ENCODE assay signal across 1 cellular context in the genomic region with DNA sequence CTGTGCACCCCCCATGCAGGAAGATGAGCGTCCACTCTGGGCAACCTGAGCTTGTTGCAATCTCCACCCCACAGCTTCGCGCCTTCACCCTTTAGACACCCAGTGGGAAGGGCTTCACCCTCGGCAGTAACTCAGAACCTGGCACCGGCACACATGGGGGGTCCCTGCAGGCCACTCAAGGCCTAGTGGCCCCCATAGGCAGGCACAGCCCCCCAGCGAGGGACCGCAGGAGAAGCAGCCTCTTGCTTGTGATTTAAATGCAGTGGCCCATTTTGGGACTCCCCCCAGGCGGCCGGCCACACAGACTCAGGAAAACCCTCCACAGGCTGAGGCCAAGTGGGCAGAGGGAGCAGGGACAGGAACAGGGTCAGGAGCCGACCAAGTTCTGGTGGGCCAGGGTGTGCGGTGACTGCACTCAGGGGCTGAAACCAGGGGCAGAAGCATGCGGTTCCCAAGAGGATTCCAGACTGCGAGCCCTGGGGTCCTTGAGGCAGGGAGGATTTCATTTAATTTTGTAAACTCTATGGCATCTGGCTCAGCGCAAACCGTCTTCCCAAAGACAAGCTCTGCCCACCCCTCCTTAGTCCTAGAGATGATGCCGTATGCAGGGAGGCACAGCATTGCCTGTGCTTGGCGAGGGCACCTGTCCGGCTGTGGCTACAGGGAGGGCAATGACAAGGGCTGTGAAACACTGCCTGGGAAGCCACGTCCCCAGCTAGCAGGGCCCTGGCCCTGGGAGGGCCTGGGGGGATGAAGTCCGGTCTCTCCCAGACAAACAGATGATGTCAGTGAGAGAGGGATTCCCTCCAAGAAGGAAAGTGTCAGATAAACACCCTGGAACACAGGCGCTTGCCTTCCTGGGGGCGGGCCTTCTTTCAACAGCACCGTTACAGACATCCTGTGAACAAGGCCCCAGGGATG.
TF ChIP-seq lines count a peak whose summit lies in the region.

No MANE protein-coding gene starts in this region.

TF ChIP-seq in HepG2, 621 proteins besides CTCF, POLR2A, EP300 and RAD21 (continued from another document and continues in another):
- TF ChIP-seq SP140L (CRISPR knock-in tag; IDR thresholded peaks at IDR 0.05; ENCODE audit: borderline replicate concordance) (0 out of 2 replicates have a peak, but pooled peaks have one; percentile 37), WIZ (CRISPR knock-in tag; IDR thresholded peaks at IDR 0.05) (peak; percentile 73; the same call in 1 of the 2 replicates), ZNF230 (CRISPR knock-in tag; IDR thresholded peaks at IDR 0.05) (0 out of 2 replicates have a peak, but pooled peaks have one; percentile 22), SALL1 (CRISPR knock-in tag; IDR thresholded peaks at IDR 0.05) (peak; percentile 96), ZNF816 (CRISPR knock-in tag; IDR thresholded peaks at IDR 0.05; ENCODE audit: borderline replicate concordance) (no peak; the same call in 1 of the 2 replicates), CCAR2 (optimal IDR thresholded peaks at IDR 0.05; ENCODE audit: low read depth, low read length) (no peak), MNT (IDR thresholded peaks at IDR 0.05) (peak; percentile 18; the same call in 1 of the 2 replicates), ZNF761 (CRISPR knock-in tag; conservative IDR thresholded peaks at IDR 0.05) (peak; percentile 73; the same call in 1 of the 2 replicates), ZNF713 (CRISPR knock-in tag; IDR thresholded peaks at IDR 0.05) (0 out of 2 replicates have a peak, but pooled peaks have one; percentile 32), ZFP37 (CRISPR knock-in tag; IDR thresholded peaks at IDR 0.05; ENCODE audit: borderline replicate concordance) (peak; percentile 91), ZBTB20 (CRISPR knock-in tag; IDR thresholded peaks at IDR 0.05; ENCODE audit: borderline replicate concordance, low read depth) (peak; percentile 73; the same call in 1 of the 2 replicates), STAT6 (CRISPR knock-in tag; IDR thresholded peaks at IDR 0.05; ENCODE audit: borderline replicate concordance) (peak; percentile 91; the same call in 1 of the 2 replicates), EZH2 (conservative IDR thresholded peaks at IDR 0.05; ENCODE audit: low read depth, low read length) (no peak), MEIS1 (CRISPR knock-in tag; IDR thresholded peaks at IDR 0.05; ENCODE audit: borderline replicate concordance) (peak; percentile 80; the same call in 1 of the 2 replicates), ZNF333 (CRISPR knock-in tag; IDR thresholded peaks at IDR 0.05; ENCODE audit: borderline replicate concordance) (peak; percentile 95; the same call in 1 of the 2 replicates), TBL1XR1 (IDR thresholded peaks at IDR 0.05; ENCODE audit: borderline replicate concordance, low read length, partially characterized antibody) (peak; percentile 11), ATAD3A (CRISPR knock-in tag; IDR thresholded peaks at IDR 0.05) (no peak), MIXL1 (CRISPR knock-in tag; IDR thresholded peaks at IDR 0.05) (peak; percentile 66; the same call in 1 of the 2 replicates), THRA (CRISPR knock-in tag; IDR thresholded peaks at IDR 0.05; ENCODE audit: borderline replicate concordance) (peak; percentile 70; the same call in 1 of the 2 replicates), ZSCAN9 (CRISPR knock-in tag; IDR thresholded peaks at IDR 0.05; ENCODE audit: borderline replicate concordance) (peak; percentile 81; the same call in 1 of the 2 replicates), DPF2 (CRISPR knock-in tag; IDR thresholded peaks at IDR 0.05; ENCODE audit: borderline replicate concordance, low read depth) (peak; percentile 61; the same call in 1 of the 2 replicates), HMG20A (CRISPR knock-in tag; IDR thresholded peaks at IDR 0.05; ENCODE audit: borderline replicate concordance) (peak; percentile 90; the same call in 1 of the 2 replicates), ARID5B (CRISPR knock-in tag; IDR thresholded peaks at IDR 0.05) (peak; percentile 92), TCF12 (IDR thresholded peaks at IDR 0.05) (no peak), TCF12 (CRISPR knock-in tag; IDR thresholded peaks at IDR 0.05) (peak; percentile 60; the same call in 1 of the 2 replicates), YEATS2 (CRISPR knock-in tag; IDR thresholded peaks at IDR 0.05; ENCODE audit: borderline replicate concordance) (peak; percentile 60; the same call in 1 of the 2 replicates), ZNF546 (CRISPR knock-in tag; conservative IDR thresholded peaks at IDR 0.05) (peak; percentile 79; the same call in 1 of the 2 replicates)
- TF ChIP-seq, protein P1, sequence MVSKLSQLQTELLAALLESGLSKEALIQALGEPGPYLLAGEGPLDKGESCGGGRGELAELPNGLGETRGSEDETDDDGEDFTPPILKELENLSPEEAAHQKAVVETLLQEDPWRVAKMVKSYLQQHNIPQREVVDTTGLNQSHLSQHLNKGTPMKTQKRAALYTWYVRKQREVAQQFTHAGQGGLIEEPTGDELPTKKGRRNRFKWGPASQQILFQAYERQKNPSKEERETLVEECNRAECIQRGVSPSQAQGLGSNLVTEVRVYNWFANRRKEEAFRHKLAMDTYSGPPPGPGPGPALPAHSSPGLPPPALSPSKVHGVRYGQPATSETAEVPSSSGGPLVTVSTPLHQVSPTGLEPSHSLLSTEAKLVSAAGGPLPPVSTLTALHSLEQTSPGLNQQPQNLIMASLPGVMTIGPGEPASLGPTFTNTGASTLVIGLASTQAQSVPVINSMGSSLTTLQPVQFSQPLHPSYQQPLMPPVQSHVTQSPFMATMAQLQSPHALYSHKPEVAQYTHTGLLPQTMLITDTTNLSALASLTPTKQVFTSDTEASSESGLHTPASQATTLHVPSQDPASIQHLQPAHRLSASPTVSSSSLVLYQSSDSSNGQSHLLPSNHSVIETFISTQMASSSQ (IDR thresholded peaks at IDR 0.05; ENCODE audit: low read depth): no peak
- TF ChIP-seq, protein P1 (CRISPR knock-in tag; IDR thresholded peaks at IDR 0.05; ENCODE audit: borderline replicate concordance): peak; percentile 69
- TF ChIP-seq, protein P2, sequence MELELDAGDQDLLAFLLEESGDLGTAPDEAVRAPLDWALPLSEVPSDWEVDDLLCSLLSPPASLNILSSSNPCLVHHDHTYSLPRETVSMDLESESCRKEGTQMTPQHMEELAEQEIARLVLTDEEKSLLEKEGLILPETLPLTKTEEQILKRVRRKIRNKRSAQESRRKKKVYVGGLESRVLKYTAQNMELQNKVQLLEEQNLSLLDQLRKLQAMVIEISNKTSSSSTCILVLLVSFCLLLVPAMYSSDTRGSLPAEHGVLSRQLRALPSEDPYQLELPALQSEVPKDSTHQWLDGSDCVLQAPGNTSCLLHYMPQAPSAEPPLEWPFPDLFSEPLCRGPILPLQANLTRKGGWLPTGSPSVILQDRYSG (CRISPR knock-in tag; IDR thresholded peaks at IDR 0.05): no peak
- TF ChIP-seq, protein P3, sequence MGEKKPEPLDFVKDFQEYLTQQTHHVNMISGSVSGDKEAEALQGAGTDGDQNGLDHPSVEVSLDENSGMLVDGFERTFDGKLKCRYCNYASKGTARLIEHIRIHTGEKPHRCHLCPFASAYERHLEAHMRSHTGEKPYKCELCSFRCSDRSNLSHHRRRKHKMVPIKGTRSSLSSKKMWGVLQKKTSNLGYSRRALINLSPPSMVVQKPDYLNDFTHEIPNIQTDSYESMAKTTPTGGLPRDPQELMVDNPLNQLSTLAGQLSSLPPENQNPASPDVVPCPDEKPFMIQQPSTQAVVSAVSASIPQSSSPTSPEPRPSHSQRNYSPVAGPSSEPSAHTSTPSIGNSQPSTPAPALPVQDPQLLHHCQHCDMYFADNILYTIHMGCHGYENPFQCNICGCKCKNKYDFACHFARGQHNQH (CRISPR knock-in tag; IDR thresholded peaks at IDR 0.05): peak; percentile 88
- TF ChIP-seq, protein P4, sequence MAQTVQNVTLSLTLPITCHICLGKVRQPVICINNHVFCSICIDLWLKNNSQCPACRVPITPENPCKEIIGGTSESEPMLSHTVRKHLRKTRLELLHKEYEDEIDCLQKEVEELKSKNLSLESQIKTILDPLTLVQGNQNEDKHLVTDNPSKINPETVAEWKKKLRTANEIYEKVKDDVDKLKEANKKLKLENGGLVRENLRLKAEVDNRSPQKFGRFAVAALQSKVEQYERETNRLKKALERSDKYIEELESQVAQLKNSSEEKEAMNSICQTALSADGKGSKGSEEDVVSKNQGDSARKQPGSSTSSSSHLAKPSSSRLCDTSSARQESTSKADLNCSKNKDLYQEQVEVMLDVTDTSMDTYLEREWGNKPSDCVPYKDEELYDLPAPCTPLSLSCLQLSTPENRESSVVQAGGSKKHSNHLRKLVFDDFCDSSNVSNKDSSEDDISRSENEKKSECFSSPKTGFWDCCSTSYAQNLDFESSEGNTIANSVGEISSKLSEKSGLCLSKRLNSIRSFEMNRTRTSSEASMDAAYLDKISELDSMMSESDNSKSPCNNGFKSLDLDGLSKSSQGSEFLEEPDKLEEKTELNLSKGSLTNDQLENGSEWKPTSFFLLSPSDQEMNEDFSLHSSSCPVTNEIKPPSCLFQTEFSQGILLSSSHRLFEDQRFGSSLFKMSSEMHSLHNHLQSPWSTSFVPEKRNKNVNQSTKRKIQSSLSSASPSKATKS (CRISPR knock-in tag; IDR thresholded peaks at IDR 0.05): no peak
